2 cellular contexts compared by ENCODE assay signal in the genomic region with DNA sequence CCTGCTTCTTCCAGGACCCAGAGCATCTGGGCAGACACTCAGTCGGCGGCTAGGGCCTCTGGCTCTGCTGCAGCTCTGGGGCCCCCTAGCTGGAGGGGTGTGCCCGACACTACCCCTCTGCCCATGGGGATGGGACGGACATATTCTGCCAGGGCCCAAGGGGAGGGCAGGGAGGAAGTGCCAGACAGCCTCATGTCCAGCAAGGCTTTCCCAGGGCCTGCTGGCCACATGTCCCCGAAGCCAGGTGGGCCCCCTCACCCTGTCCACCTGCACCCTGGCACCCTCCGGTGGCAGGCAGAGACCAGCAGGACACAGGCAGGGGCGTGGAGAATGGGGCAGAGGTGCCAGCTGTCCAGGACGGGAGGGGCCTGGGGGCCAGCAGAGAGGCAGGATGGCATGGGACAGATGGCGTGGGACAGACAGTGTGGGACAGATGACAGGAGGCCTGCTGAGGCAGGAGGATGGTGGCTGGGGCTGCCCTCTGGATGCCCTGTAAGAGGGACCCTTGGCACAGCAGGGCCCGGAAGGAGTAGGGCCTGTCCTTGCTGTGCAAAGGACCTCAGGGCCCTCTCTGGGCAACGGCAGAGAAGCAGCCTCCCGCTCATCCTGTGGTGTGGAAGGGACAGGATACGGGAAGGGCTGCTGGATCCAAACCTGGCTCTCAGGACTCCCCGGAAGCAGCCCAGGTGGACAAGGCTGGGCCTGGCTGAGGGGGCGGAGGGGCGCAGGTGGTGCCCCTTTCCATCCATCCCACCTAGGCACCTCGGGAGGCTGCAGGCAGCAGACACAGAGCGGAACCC.
TF ChIP-seq lines count a peak whose summit lies in the region.

No MANE protein-coding gene starts in this region.

TF ChIP-seq in K562, 482 proteins besides CTCF, POLR2A, EP300 and RAD21:
- 0 out of 2 replicates have a peak, but pooled peaks have one; percentile 16 for TF ChIP-seq POLR2G (IDR thresholded peaks at IDR 0.05; ENCODE audit: low read depth, low read length)
- no peak for TF ChIP-seq HDAC1 (IDR thresholded peaks at IDR 0.05)

TF ChIP-seq in liver, 16 proteins besides CTCF, POLR2A, EP300 and RAD21:
- no peak for TF ChIP-seq FOXA2 (IDR thresholded peaks at IDR 0.05)
- TF ChIP-seq RXRA (IDR thresholded peaks at IDR 0.05) = no peak
- no peak for TF ChIP-seq YY1 (IDR thresholded peaks at IDR 0.05)
- no peak for TF ChIP-seq TAF1 (conservative IDR thresholded peaks at IDR 0.05)
- no peak for TF ChIP-seq JUND (IDR thresholded peaks at IDR 0.05)
- TF ChIP-seq, protein P1, sequence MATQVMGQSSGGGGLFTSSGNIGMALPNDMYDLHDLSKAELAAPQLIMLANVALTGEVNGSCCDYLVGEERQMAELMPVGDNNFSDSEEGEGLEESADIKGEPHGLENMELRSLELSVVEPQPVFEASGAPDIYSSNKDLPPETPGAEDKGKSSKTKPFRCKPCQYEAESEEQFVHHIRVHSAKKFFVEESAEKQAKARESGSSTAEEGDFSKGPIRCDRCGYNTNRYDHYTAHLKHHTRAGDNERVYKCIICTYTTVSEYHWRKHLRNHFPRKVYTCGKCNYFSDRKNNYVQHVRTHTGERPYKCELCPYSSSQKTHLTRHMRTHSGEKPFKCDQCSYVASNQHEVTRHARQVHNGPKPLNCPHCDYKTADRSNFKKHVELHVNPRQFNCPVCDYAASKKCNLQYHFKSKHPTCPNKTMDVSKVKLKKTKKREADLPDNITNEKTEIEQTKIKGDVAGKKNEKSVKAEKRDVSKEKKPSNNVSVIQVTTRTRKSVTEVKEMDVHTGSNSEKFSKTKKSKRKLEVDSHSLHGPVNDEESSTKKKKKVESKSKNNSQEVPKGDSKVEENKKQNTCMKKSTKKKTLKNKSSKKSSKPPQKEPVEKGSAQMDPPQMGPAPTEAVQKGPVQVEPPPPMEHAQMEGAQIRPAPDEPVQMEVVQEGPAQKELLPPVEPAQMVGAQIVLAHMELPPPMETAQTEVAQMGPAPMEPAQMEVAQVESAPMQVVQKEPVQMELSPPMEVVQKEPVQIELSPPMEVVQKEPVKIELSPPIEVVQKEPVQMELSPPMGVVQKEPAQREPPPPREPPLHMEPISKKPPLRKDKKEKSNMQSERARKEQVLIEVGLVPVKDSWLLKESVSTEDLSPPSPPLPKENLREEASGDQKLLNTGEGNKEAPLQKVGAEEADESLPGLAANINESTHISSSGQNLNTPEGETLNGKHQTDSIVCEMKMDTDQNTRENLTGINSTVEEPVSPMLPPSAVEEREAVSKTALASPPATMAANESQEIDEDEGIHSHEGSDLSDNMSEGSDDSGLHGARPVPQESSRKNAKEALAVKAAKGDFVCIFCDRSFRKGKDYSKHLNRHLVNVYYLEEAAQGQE (IDR thresholded peaks at IDR 0.05) = no peak
- TF ChIP-seq GABPA (IDR thresholded peaks at IDR 0.05 in 1 of 2, conservative IDR thresholded peaks at IDR 0.05 in 1 of 2) = no peak
- TF ChIP-seq, protein P2, sequence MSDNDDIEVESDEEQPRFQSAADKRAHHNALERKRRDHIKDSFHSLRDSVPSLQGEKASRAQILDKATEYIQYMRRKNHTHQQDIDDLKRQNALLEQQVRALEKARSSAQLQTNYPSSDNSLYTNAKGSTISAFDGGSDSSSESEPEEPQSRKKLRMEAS (IDR thresholded peaks at IDR 0.05) = no peak
TF ChIP-seq in liver: peak in this region for 0.
